Comparison of ENCODE assay signal across 13 cellular contexts in the genomic region with DNA sequence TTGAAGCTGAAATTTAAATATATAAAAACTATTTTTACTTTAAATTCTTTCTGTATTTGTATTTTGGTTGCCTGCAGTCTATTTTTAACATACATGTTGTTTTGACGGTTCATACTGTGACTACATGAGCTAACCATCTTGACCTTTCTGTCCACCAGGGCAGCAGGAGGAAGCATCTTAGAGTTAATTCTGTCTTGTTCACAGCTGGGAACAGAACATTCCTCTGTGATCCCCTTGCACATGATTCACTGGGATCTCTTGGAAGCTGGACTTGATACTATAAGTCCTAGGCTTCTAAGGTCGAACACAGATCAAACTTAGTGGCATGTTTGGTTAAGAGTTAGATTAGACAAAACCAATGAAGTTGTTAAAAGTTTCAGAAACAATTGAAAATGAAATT.
DNase-seq lines count a peak whose midpoint lies in the region; ATAC-seq and TF ChIP-seq lines count a peak whose summit lies in the region.
"Had no signal": no experiment of that assay in that cellular context is flagged by ENCODE, and none has a peak within 500 bp of the region (broad histone marks: within the 10 kb centered on the region; RNA-seq: fewer than 3 reads in every experiment).

No MANE protein-coding gene starts in this region.

- POLR2A ChIA-PET in CD8-positive, alpha-beta memory T cell (lab: Charles Lee) = no interaction called here

- DNase-seq in EH (ENCODE audit: low read depth) (peak; percentile 80), foreskin fibroblast (peak; percentile 88 to 92), osteocyte (ENCODE audit: extremely low spot score, unreplicated experiment) (no peak), hypothalamus (lab: John Stamatoyannopoulos, UW) (no peak)
- DNase-seq in CD8-positive, alpha-beta memory T cell = no peak
- DNase-seq: NCI-H1048, T-helper 9 cell had no signal

- peaks cover 48% of the 10 kb centered on the region for H3K4me1 Mint-ChIP-seq in osteocyte (ENCODE audit: unreplicated experiment)
- no peaks in the 10 kb centered on the region for H3K4me1 Mint-ChIP-seq in CD8-positive, alpha-beta memory T cell

- peak overlapping the region; percentile 99 for H3K27ac ChIP-seq in VCaP
- H3K27ac ChIP-seq in CD8-positive, alpha-beta memory T cell (ENCODE audit: low read depth, low read length) = no peak overlapping the region
- H3K27ac ChIP-seq: BLaER1, neural progenitor cell had no signal

- H3K27me3 Mint-ChIP-seq in osteocyte (ENCODE audit: unreplicated experiment) = no peaks in the 10 kb centered on the region
- no peaks in the 10 kb centered on the region for H3K27me3 Mint-ChIP-seq in CD8-positive, alpha-beta memory T cell

- H3K9me3 Mint-ChIP-seq in osteocyte (ENCODE audit: unreplicated experiment) = no peaks in the 10 kb centered on the region
- no peaks in the 10 kb centered on the region for H3K9me3 Mint-ChIP-seq in CD8-positive, alpha-beta memory T cell
- H3K9me3 Mint-ChIP-seq: neural progenitor cell had no signal

- peak overlapping the region; percentile 61 for H3K27ac Mint-ChIP-seq in osteocyte (ENCODE audit: unreplicated experiment)
- H3K27ac Mint-ChIP-seq in CD8-positive, alpha-beta memory T cell = no peak overlapping the region
- H3K27ac Mint-ChIP-seq: neural progenitor cell had no signal

- H3K36me3 ChIP-seq in CD8-positive, alpha-beta memory T cell (ENCODE audit: insufficient read depth, low read length) = no peaks in the 10 kb centered on the region
- H3K36me3 ChIP-seq: BLaER1, neural progenitor cell had no signal

- no peak overlapping the region for H3K4me3 Mint-ChIP-seq in osteocyte (ENCODE audit: unreplicated experiment)
- H3K4me3 Mint-ChIP-seq in CD8-positive, alpha-beta memory T cell = no peak overlapping the region
- H3K4me3 Mint-ChIP-seq: neural progenitor cell had no signal

- no peak for TF ChIP-seq CTCF in VCaP (conservative IDR thresholded peaks at IDR 0.05)
- TF ChIP-seq CTCF in foreskin fibroblast (IDR thresholded peaks at IDR 0.05; ENCODE audit: low read depth, low read length) = no peak
- no peak for TF ChIP-seq CTCF in osteocyte (IDR thresholded peaks at IDR 0.05)

- H3K4me3 ChIP-seq in foreskin fibroblast (ENCODE audit: low read depth in 1 of 2, low read length in 2 of 2) = no peak overlapping the region
- H3K4me3 ChIP-seq in CD8-positive, alpha-beta memory T cell (ENCODE audit: low read length) = no peak overlapping the region
- H3K4me3 ChIP-seq: BLaER1, body of pancreas, neural progenitor cell had no signal

- H3K9me3 ChIP-seq in CD8-positive, alpha-beta memory T cell (ENCODE audit: low read length) = no peaks in the 10 kb centered on the region
- H3K9me3 ChIP-seq: BLaER1, body of pancreas had no signal

- no peaks in the 10 kb centered on the region for H3K4me1 ChIP-seq in CD8-positive, alpha-beta memory T cell (ENCODE audit: insufficient read depth, low read length)
- H3K4me1 ChIP-seq: BLaER1, neural progenitor cell had no signal

- CTCF ChIA-PET in CD8-positive, alpha-beta memory T cell (lab: Charles Lee) = interaction anchor here (1.4 kb wide), 1 partner anchor 132 kb away, joined by 4 read pairs; no protein-coding TSS in a partner anchor

- no peaks in the 10 kb centered on the region for H3K36me3 Mint-ChIP-seq in osteocyte (ENCODE audit: unreplicated experiment)
- H3K36me3 Mint-ChIP-seq in CD8-positive, alpha-beta memory T cell = no peaks in the 10 kb centered on the region
- H3K36me3 Mint-ChIP-seq: neural progenitor cell had no signal

- ATAC-seq in HG03457 (IDR thresholded peaks at IDR 0.05; ENCODE audit: unreplicated experiment) = no peak
- ATAC-seq in HG03039 (IDR thresholded peaks at IDR 0.05; ENCODE audit: unreplicated experiment) = no peak
- ATAC-seq: body of pancreas had no signal

- no peaks in the 10 kb centered on the region for H3K27me3 ChIP-seq in CD8-positive, alpha-beta memory T cell (ENCODE audit: insufficient read depth, low read length, poor library complexity, severe bottlenecking)
- H3K27me3 ChIP-seq: BLaER1, body of pancreas, neural progenitor cell had no signal

Comparison
In these comparisons a context has a peak if more than half of its experiments do, and no peak if none do; other contexts are left out.
1. DNase-seq: peak in EH (single experiment) and foreskin fibroblast (2 of 2); none in osteocyte (single experiment), hypothalamus (0 of 51) and CD8-positive, alpha-beta memory T cell (0 of 5).